In genomic region chr1:150628766-150629114, GRCh38 we compare ENCODE assay signal across 8 cellular contexts. TPM values are rescaled to one million over a fixed set of nuclear protein-coding genes. Genes with fewer than 3 reads are reported as not detected.
A peak's percentile ranks its signal among the peaks of the same experiment; 100 is the strongest.
DNase-seq lines count a peak whose midpoint lies in the region; ATAC-seq and TF ChIP-seq lines count a peak whose summit lies in the region.

No MANE protein-coding gene starts in this region.

- TF ChIP-seq CTCF in left ventricle myocardium inferior (IDR thresholded peaks at IDR 0.05; ENCODE audit: borderline replicate concordance) (no peak), omental fat pad (IDR thresholded peaks at IDR 0.05) (no peak)

- no peak for ATAC-seq in Right ventricle myocardium superior (ENCODE audit: poor library complexity)
- no peak for ATAC-seq in omental fat pad (ENCODE audit: low FRiP score)

- H3K4me1 ChIP-seq in left ventricle myocardium inferior (peaks cover 58% of the 10 kb centered on the region), mononuclear cell (ENCODE audit: insufficient read depth, low read length) (peaks cover 22% of the 10 kb centered on the region)

- H3K9me3 ChIP-seq in left ventricle myocardium inferior (replicated peaks) (no peaks in the 10 kb centered on the region), mononuclear cell (ENCODE audit: low read depth, low read length) (no peaks in the 10 kb centered on the region)

- H3K27me3 ChIP-seq in left ventricle myocardium inferior (ENCODE audit: low read depth) (no peaks in the 10 kb centered on the region), mononuclear cell (ENCODE audit: insufficient read depth, low read length) (no peaks in the 10 kb centered on the region)

- H3K27ac ChIP-seq in left ventricle myocardium inferior (replicated peaks) (peak overlapping the region; percentile 98), cingulate gyrus (ENCODE audit: low read depth, low read length) (peak overlapping the region; percentile 99)

- intact Hi-C loops in left ventricle myocardium inferior (cut with micrococcal nuclease): no loop called here
- intact Hi-C loops in Right ventricle myocardium superior (cut with DNase I): no loop called here

- H3K4me3 ChIP-seq in left ventricle myocardium inferior (peak overlapping the region; percentile 79), mononuclear cell (ENCODE audit: low read length) (peak overlapping the region; percentile 58)

- peaks cover 40% of the 10 kb centered on the region for H3K36me3 ChIP-seq in left ventricle myocardium inferior

- no peak for DNase-seq in left ventricle myocardium inferior
- no peak for DNase-seq in Right ventricle myocardium superior
- DNase-seq in T-helper 9 cell: no peak
- DNase-seq in activated CD4-positive, alpha-beta T cell treated with anti-CD3 and anti-CD28 coated beads, Interleukin-2, amount 50 U/mL, for 4 hours: no peak
- no peak for DNase-seq in HT-29 (ENCODE audit: low spot score)
- DNase-seq in omental fat pad (ENCODE audit: low spot score): no peak

RNA-seq across cellular contexts. Expression of gene ENSA, which starts 0.7 kb away (rescaled TPM):
- 129 TPM for total RNA-seq in left ventricle myocardium inferior
- total RNA-seq in Right ventricle myocardium superior: 108 TPM
- total RNA-seq in mononuclear cell: 147 TPM
- 163 and 200 TPM in 2 replicates for total RNA-seq in HT-29 (2014; rRNA removed; shearing (Covaris generic))
- total RNA-seq in omental fat pad: 100 to 1,000 TPM; 115 to 179 (median 155) TPM

RNA-seq across cellular contexts. Expression of gene MCL1, which starts 49.3 kb away (rescaled TPM):
- total RNA-seq in left ventricle myocardium inferior (97.0 TPM), Right ventricle myocardium superior (85.9 TPM), mononuclear cell (1,412 TPM), omental fat pad (100 to 1,000 TPM; 505 to 845 (median 657) TPM)
- 329 and 338 TPM in 2 replicates for total RNA-seq in HT-29 (2014; rRNA removed; shearing (Covaris generic))
